In genomic region chr2:177586154-177586553, GRCh38 we compare ENCODE assay signal across 18 cellular contexts.
DNase-seq lines count a peak whose midpoint lies in the region; ATAC-seq and TF ChIP-seq lines count a peak whose summit lies in the region.
"Had no signal": no experiment of that assay in that cellular context is flagged by ENCODE, and none has a peak within 500 bp of the region (broad histone marks: within the 10 kb centered on the region; RNA-seq: fewer than 3 reads in every experiment).

No MANE protein-coding gene starts in this region.

- H3K9me3 ChIP-seq in cardiac muscle cell (ENCODE audit: low read depth): no peaks in the 10 kb centered on the region
- H3K9me3 ChIP-seq in sigmoid colon: no peaks in the 10 kb centered on the region
- H3K9me3 ChIP-seq: BLaER1, HAP-1 had no signal

- no peak for TF ChIP-seq EP300 in sigmoid colon (IDR thresholded peaks at IDR 0.05)

- no peaks in the 10 kb centered on the region for H3K27me3 ChIP-seq in cardiac muscle cell
- H3K27me3 ChIP-seq in sigmoid colon: no peaks in the 10 kb centered on the region
- H3K27me3 ChIP-seq: BLaER1 had no signal

- H3K36me3 ChIP-seq in cardiac muscle cell (no peaks in the 10 kb centered on the region), sigmoid colon (no peaks in the 10 kb centered on the region)
- H3K36me3 ChIP-seq: BLaER1, HAP-1 had no signal

- intact Hi-C loops in Right ventricle myocardium inferior (cut with DNase I) (no loop called here), sigmoid colon (cut with DNase I) (no loop called here)

- TF ChIP-seq POLR2A in sigmoid colon (IDR thresholded peaks at IDR 0.05): no peak

- H3K36me3 Mint-ChIP-seq in brain: no peaks in the 10 kb centered on the region
- H3K36me3 Mint-ChIP-seq: CD14-positive monocyte; CD4-positive, alpha-beta memory T cell had no signal

- no peak overlapping the region for H3K4me3 ChIP-seq in cardiac muscle cell
- H3K4me3 ChIP-seq in sigmoid colon: no peak overlapping the region
- H3K4me3 ChIP-seq: BLaER1, GM12878, GM23248, HAP-1 had no signal

- peaks cover 0 to 7% (median 0%) of the 10 kb centered on the region in 5 experiments for H3K9me3 Mint-ChIP-seq in brain

- peaks cover 14% of the 10 kb centered on the region for H3K27me3 Mint-ChIP-seq in brain

- peaks cover 9% of the 10 kb centered on the region for H3K4me1 Mint-ChIP-seq in brain
- H3K4me1 Mint-ChIP-seq: CD4-positive, alpha-beta memory T cell had no signal

- H3K27ac ChIP-seq in cardiac muscle cell (peak overlapping the region; percentile 21), sigmoid colon (peak overlapping the region in 3 of 4 donors; percentile 23 to 68 (median 66))
- H3K27ac ChIP-seq: BLaER1, GM23248 had no signal

- peaks cover 12% of the 10 kb centered on the region for H3K4me1 ChIP-seq in cardiac muscle cell (ENCODE audit: low read depth)
- H3K4me1 ChIP-seq in sigmoid colon: peaks cover 0 to 20% (median 5%) of the 10 kb centered on the region in 4 donors
- H3K4me1 ChIP-seq: BLaER1, HAP-1 had no signal

- TF ChIP-seq CTCF in cardiac muscle cell (IDR thresholded peaks at IDR 0.05; ENCODE audit: low read depth, low read length) (no peak), brain (conservative IDR thresholded peaks at IDR 0.05) (no peak), sigmoid colon (IDR thresholded peaks at IDR 0.05) (no peak)

- 71 to 86% methylated on average over 1 of the region's 1 CpG for WGBS in sigmoid colon, 2 donors

- H3K4me3 Mint-ChIP-seq in brain: no peak overlapping the region
- H3K4me3 Mint-ChIP-seq: CD14-positive monocyte; CD4-positive, alpha-beta memory T cell had no signal

- ATAC-seq in Right ventricle myocardium inferior (no peak), GM21717 (IDR thresholded peaks at IDR 0.05; ENCODE audit: unreplicated experiment) (no peak)
- ATAC-seq: GM12878 had no signal

- DNase-seq in NCI-H446 treated with DMSO at 0.1 percent for 48 hours (lab: John Stamatoyannopoulos, UW): peak; percentile 33
- no peak for DNase-seq in NCI-H446 (lab: John Stamatoyannopoulos, UW)
- DNase-seq in cardiac muscle cell (ENCODE audit: low read depth in 1 of 2, low spot score in 1 of 2): no peak
- DNase-seq in Right ventricle myocardium inferior (ENCODE audit: missing footprints): no peak
- DNase-seq in sigmoid colon: no peak
- DNase-seq in HK-2 (ENCODE audit: unreplicated experiment): no peak
- DNase-seq: 8988T; CD4-positive, alpha-beta memory T cell; DMS53; DND-41; EL; GM23248 had no signal

- H3K27ac Mint-ChIP-seq in brain: peak overlapping the region in 3 of 5 experiments; percentile 19 to 73 (median 43)
- H3K27ac Mint-ChIP-seq: CD14-positive monocyte; CD4-positive, alpha-beta memory T cell had no signal
